In genomic region chr6:1596088-1596852, GRCh38 we compare ENCODE assay signal across 8 cellular contexts. TPM values are rescaled to one million over a fixed set of nuclear protein-coding genes. Genes with fewer than 3 reads are reported as not detected.
A peak's percentile ranks its signal among the peaks of the same experiment; 100 is the strongest.
DNase-seq lines count a peak whose midpoint lies in the region; ATAC-seq and TF ChIP-seq lines count a peak whose summit lies in the region.

No MANE protein-coding gene starts in this region.

- H3K9me3 ChIP-seq in A673 (ENCODE audit: low read depth, low read length, poor library complexity, severe bottlenecking) = no peaks in the 10 kb centered on the region
- H3K9me3 ChIP-seq in Karpas-422 (ENCODE audit: low read length) = no peaks in the 10 kb centered on the region
- H3K9me3 ChIP-seq in smooth muscle cell (replicated peaks; ENCODE audit: low read depth) = no peaks in the 10 kb centered on the region

- H2AFZ ChIP-seq in Karpas-422 (ENCODE audit: low read length) = no peak overlapping the region
- peak overlapping the region; percentile 47 for H2AFZ ChIP-seq in smooth muscle cell (ENCODE audit: low read depth)

- WGBS in smooth muscle cell (ENCODE audit: low lambda C conversion rate) = 24% methylated on average over 25 of the region's 25 CpGs

- H3K9me2 ChIP-seq in Karpas-422 (replicated peaks; ENCODE audit: insufficient read depth, low read length) = no peaks in the 10 kb centered on the region

- no peak overlapping the region for H3K27ac ChIP-seq in A673 (ENCODE audit: low read depth, low read length, poor library complexity, severe bottlenecking)
- no peak overlapping the region for H3K27ac ChIP-seq in Karpas-422 (ENCODE audit: low read length)
- no peak overlapping the region for H3K27ac ChIP-seq in smooth muscle cell (ENCODE audit: low read depth)

- no peaks in the 10 kb centered on the region for H3K79me2 ChIP-seq in Karpas-422 (ENCODE audit: low read length)
- H3K79me2 ChIP-seq in smooth muscle cell (ENCODE audit: low read depth) = no peaks in the 10 kb centered on the region

- ATAC-seq in HG02970 (IDR thresholded peaks at IDR 0.05; ENCODE audit: low FRiP score, unreplicated experiment) = no peak

- H3K4me2 ChIP-seq in Karpas-422 (ENCODE audit: low read depth, low read length, poor library complexity, severe bottlenecking) = no peak overlapping the region
- H3K4me2 ChIP-seq in smooth muscle cell = peak overlapping the region; percentile 77

- CTCF ChIA-PET in A673 (lab: Charles Lee) = interaction anchor here (1.1 to 1.7 kb wide), 4 partner anchors 33 to 1038 kb away, joined by 3 to 7 read pairs (median 6); no protein-coding TSS in a partner anchor

- intact Hi-C loops in A673 (cut with micrococcal nuclease; ENCODE audit: unreplicated experiment) = loop anchor here (1.0 to 5.0 kb wide), 5 partner anchors 600 to 1151 kb away; no protein-coding TSS in a partner anchor

- H3K4me3 ChIP-seq in A673 (ENCODE audit: low read depth, low read length, poor library complexity, severe bottlenecking) = peak overlapping the region; percentile 37
- no peak overlapping the region for H3K4me3 ChIP-seq in GM12875 (ENCODE audit: low read depth, low read length)
- no peak overlapping the region for H3K4me3 ChIP-seq in Karpas-422 (ENCODE audit: low read length)
- peak overlapping the region; percentile 15 for H3K4me3 ChIP-seq in smooth muscle cell

- H3K4me1 ChIP-seq in A673 (ENCODE audit: insufficient read depth, low read length, poor library complexity, severe bottlenecking) (peaks cover 3% of the 10 kb centered on the region), Karpas-422 (ENCODE audit: low read length) (no peaks in the 10 kb centered on the region), smooth muscle cell (ENCODE audit: low read depth) (peaks cover 11% of the 10 kb centered on the region)

- no peaks in the 10 kb centered on the region for H3F3A ChIP-seq in smooth muscle cell (ENCODE audit: low read depth)

- no TSS peak for BruUV-seq in A673 (replicated peaks; lab: Mats Ljungman, UMichigan)

- DNase-seq in A673 (ENCODE audit: low spot score) = peak; percentile 64
- DNase-seq in Karpas-422 = peak; percentile 75
- peak; percentile 27 for DNase-seq in T1000 (lab: John Stamatoyannopoulos, UW)
- peak; percentile 76 for DNase-seq in astrocyte of the hippocampus (ENCODE audit: low read depth, low spot score)
- peak; percentile 84 for DNase-seq in iPS-NIHi7 (ENCODE audit: extremely low spot score)
- peak; percentile 20 for DNase-seq in smooth muscle cell (lab: John Stamatoyannopoulos, UW; ENCODE audit: unreplicated experiment)

- no peak overlapping the region for H3K9ac ChIP-seq in Karpas-422 (ENCODE audit: low read length)
- no peak overlapping the region for H3K9ac ChIP-seq in smooth muscle cell (ENCODE audit: low read depth)

- H3K27me3 ChIP-seq in A673 (replicated peaks; ENCODE audit: insufficient read depth, low read depth, low read length, poor library complexity) (peaks cover 46% of the 10 kb centered on the region), Karpas-422 (ENCODE audit: low read length) (no peaks in the 10 kb centered on the region), smooth muscle cell (ENCODE audit: low read depth) (peaks cover 57% of the 10 kb centered on the region)

- peak; percentile 91 for TF ChIP-seq CTCF in A673 (conservative IDR thresholded peaks at IDR 0.05; ENCODE audit: low read depth, low read length)
- TF ChIP-seq CTCF in GM12875 (IDR thresholded peaks at IDR 0.05; ENCODE audit: borderline replicate concordance, insufficient read depth, low read depth, low read length) = peak; percentile 86
- TF ChIP-seq CTCF in smooth muscle cell (IDR thresholded peaks at IDR 0.05; ENCODE audit: borderline replicate concordance, insufficient read depth, poor library complexity, severe bottlenecking) = peak; percentile 96

- POLR2A ChIA-PET in A673 (lab: Charles Lee; ENCODE audit: low non-redundant PET) = no interaction called here

- H4K20me1 ChIP-seq in Karpas-422 (ENCODE audit: insufficient read depth, low read depth, low read length) (no peaks in the 10 kb centered on the region; the same call in 1 of the 2 replicates), smooth muscle cell (ENCODE audit: low read depth) (no peaks in the 10 kb centered on the region)

- H3K36me3 ChIP-seq in A673 (ENCODE audit: insufficient read depth, low read length, poor library complexity, severe bottlenecking) (no peaks in the 10 kb centered on the region), Karpas-422 (ENCODE audit: insufficient read depth, low read length) (no peaks in the 10 kb centered on the region), smooth muscle cell (ENCODE audit: low read depth) (no peaks in the 10 kb centered on the region)

RNA-seq across cellular contexts. Expression of gene FOXC1, which starts 13.4 kb away (rescaled TPM):
- total RNA-seq in A673 (2021) = 0.49 and 0.50 TPM in 2 replicates
- total RNA-seq in Karpas-422 (2014; rRNA removed; shearing (Covaris generic); ENCODE audit: low replicate concordance) = not detected in 2 replicates
- 0.58 and 1.4 TPM in 2 replicates for total RNA-seq in smooth muscle cell
- 0.10 and 0.40 TPM in 2 replicates for polyA plus RNA-seq in smooth muscle cell

Comparison
In these comparisons a context has a peak if more than half of its experiments do, and no peak if none do; other contexts are left out.
1. DNase-seq: peak in every context shown above with its lines; median percentile 84 in iPS-NIHi7; 76 in astrocyte of the hippocampus; 75 in Karpas-422; 64 in A673; 27 in T1000; 20 in smooth muscle cell.
2. H3K4me3 ChIP-seq: peak in A673 (single experiment) and smooth muscle cell (single experiment); none in GM12875 (single experiment) and Karpas-422 (single experiment).
3. Peak in every context shown above with its lines, with median percentiles within 50 percentile points of each other: CTCF ChIP-seq.